In the genomic region with DNA sequence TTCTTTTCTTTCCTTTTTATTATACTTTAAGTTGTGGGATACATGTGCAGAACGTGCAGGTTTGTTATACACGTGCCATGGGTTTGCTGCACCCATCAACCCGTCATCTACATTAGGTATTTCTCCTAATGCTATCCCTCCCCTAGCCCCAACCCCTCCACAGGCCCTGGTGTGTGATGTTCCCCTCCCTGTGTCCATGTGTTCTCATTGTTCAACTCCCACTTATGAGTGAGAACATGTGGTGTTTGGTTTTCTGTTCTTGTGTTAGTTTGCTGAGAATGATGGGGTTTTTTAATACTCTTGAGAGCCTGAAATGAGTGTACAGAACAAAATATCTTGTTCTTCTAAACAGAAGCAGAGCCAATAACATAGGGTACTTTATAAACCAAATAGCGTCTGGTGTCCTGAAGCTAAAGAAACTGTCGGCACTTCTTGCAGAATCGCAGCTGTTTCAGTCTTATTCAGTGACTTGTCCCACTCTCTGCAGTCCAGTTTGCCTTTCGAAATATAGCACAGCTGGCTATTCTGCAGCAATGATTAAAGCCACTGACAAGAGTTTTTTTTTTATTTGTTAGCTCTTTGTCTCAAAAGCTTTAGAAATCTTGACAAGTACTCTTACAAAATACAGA, we compare ENCODE assay signal across 10 cellular contexts. TPM values are rescaled to one million over a fixed set of nuclear protein-coding genes. Genes with fewer than 3 reads are reported as not detected.
A peak's percentile ranks its signal among the peaks of the same experiment; 100 is the strongest.
DNase-seq lines count a peak whose midpoint lies in the region; ATAC-seq, FAIRE-seq and TF ChIP-seq lines count a peak whose summit lies in the region.
"Not testable (repeated sequence)": the region's sequence is repeated elsewhere in the genome, so short reads cannot be mapped to it uniquely, and the experiment has no call there.
"Had no signal": no experiment of that assay in that cellular context is flagged by ENCODE, and none has a peak within 500 bp of the region (broad histone marks: within the 10 kb centered on the region; RNA-seq: fewer than 3 reads in every experiment).

No MANE protein-coding gene starts in this region.

- not testable (repeated sequence) for H3K79me2 ChIP-seq in HepG2 (ENCODE audit: insufficient read depth, low read length)

- not testable (repeated sequence) for TF ChIP-seq EP300 in HepG2 (IDR thresholded peaks at IDR 0.05; ENCODE audit: low read depth in 2 of 2, low read length in 2 of 2); HepG2 (CRISPR knock-in tag; IDR thresholded peaks at IDR 0.05; ENCODE audit: borderline replicate concordance)

- not testable (repeated sequence) for H2AFZ ChIP-seq in HepG2 (ENCODE audit: low read length)

- BruUV-seq in HepG2 (replicated peaks; lab: Mats Ljungman, UMichigan) = not testable (repeated sequence)

- in situ Hi-C loops in HepG2 (cut with HindIII; ENCODE audit: extremely low pct_ligation_motif_present, low pct_unique_long_range_greater_than_20kb) = not testable (repeated sequence)

- H3K27me3 ChIP-seq in RWPE2 (ENCODE audit: insufficient read depth, poor library complexity, severe bottlenecking); foreskin keratinocyte; HepG2 (ENCODE audit: control insufficient read depth in 1 of 2, insufficient read depth in 2 of 2, low read length in 2 of 2); spleen (replicated peaks in 1 of 7); vagina: not testable (repeated sequence)

- H3K4me3 Mint-ChIP-seq in CD14-positive monocyte = peak overlapping the region in 1 of 2 donors; percentile 72
- not testable (repeated sequence) for H3K4me3 Mint-ChIP-seq in osteocyte (ENCODE audit: unreplicated experiment)

- not testable (repeated sequence) for H3K9ac ChIP-seq in HepG2 (ENCODE audit: insufficient read depth, low read depth, low read length)

- not testable (repeated sequence) for H3K4me2 ChIP-seq in HepG2 (ENCODE audit: low read depth, low read length)

- H3K4me3 ChIP-seq in RWPE2 (ENCODE audit: severe bottlenecking); choroid plexus epithelial cell (ENCODE audit: low read depth, low read length); HepG2 (replicated peaks in 1 of 3; ENCODE audit: insufficient read depth in 1 of 3, low read depth in 2 of 3, low read length in 3 of 3); spleen; vagina: not testable (repeated sequence)

- not testable (repeated sequence) for FAIRE-seq in HepG2 (lab: Jason Lieb, UNC)

- H3K9me3 Mint-ChIP-seq in CD14-positive monocyte = peaks cover 0 to 12% (median 3%) of the 10 kb centered on the region in 7 donors
- H3K9me3 Mint-ChIP-seq in osteocyte (ENCODE audit: unreplicated experiment) = not testable (repeated sequence)

- H3K36me3 ChIP-seq in RWPE2 (ENCODE audit: low read depth); HepG2 (replicated peaks in 1 of 2; ENCODE audit: control insufficient read depth in 1 of 2, insufficient read depth in 2 of 2, low read length in 2 of 2); spleen; vagina: not testable (repeated sequence)

- not testable (repeated sequence) for TF ChIP-seq CTCF in CD14-positive monocyte (IDR thresholded peaks at IDR 0.05); RWPE2 (IDR thresholded peaks at IDR 0.05; ENCODE audit: poor library complexity, severe bottlenecking); choroid plexus epithelial cell (conservative IDR thresholded peaks at IDR 0.05; ENCODE audit: low read depth, low read length); foreskin keratinocyte (conservative IDR thresholded peaks at IDR 0.05); HepG2 (CRISPR knock-in tag; IDR thresholded peaks at IDR 0.05); osteocyte (IDR thresholded peaks at IDR 0.05); spleen (IDR thresholded peaks at IDR 0.05 in 8 of 11, conservative IDR thresholded peaks at IDR 0.05 in 3 of 11); vagina (IDR thresholded peaks at IDR 0.05)

- peaks cover 18 to 21% of the 10 kb centered on the region in 2 donors for H3K36me3 Mint-ChIP-seq in CD14-positive monocyte
- H3K36me3 Mint-ChIP-seq in osteocyte (ENCODE audit: unreplicated experiment) = not testable (repeated sequence)

- H3K27ac ChIP-seq in RWPE2 (ENCODE audit: poor library complexity, severe bottlenecking); foreskin keratinocyte; HepG2 (ENCODE audit: extremely low read length, insufficient read depth, low read length): not testable (repeated sequence)
- H3K27ac ChIP-seq in spleen = peak overlapping the region in 6 of 8 donors; percentile 8 to 52 (median 33)
- peak overlapping the region; percentile 57 for H3K27ac ChIP-seq in vagina

- ATAC-seq in RWPE2 (ENCODE audit: low read depth) = 0 out of 3 replicates have a peak, but pooled peaks have one; percentile 10
- ATAC-seq in foreskin keratinocyte = peak; percentile 69
- ATAC-seq in HepG2 = peak; percentile 68

- peak overlapping the region; percentile 47 to 89 (median 74) for H3K27ac Mint-ChIP-seq in CD14-positive monocyte
- peak overlapping the region; percentile 78 for H3K27ac Mint-ChIP-seq in osteocyte (ENCODE audit: unreplicated experiment)

- not testable (repeated sequence) for H4K20me1 ChIP-seq in HepG2 (ENCODE audit: insufficient read depth, low read length)

- not testable (repeated sequence) for H3K27me3 Mint-ChIP-seq in CD14-positive monocyte (ENCODE audit: low read depth in 3 of 3); osteocyte (ENCODE audit: unreplicated experiment)

- CTCF ChIA-PET in HepG2 (lab: Yijun Ruan, JAX; ENCODE audit: low intra/inter-chr PET ratio, low total read pairs) = not testable (repeated sequence)

- not testable (repeated sequence) for TF ChIP-seq RAD21 in HepG2 (CRISPR knock-in tag; IDR thresholded peaks at IDR 0.05)

- H3K4me1 ChIP-seq in RWPE2 (ENCODE audit: insufficient read depth, poor library complexity, severe bottlenecking); foreskin keratinocyte; spleen; vagina: not testable (repeated sequence)
- peaks cover 11% of the 10 kb centered on the region for H3K4me1 ChIP-seq in HepG2 (ENCODE audit: insufficient read depth, low read length)

- not testable (repeated sequence) for DNase-seq in CD14-positive monocyte (ENCODE audit: low spot score); RWPE2 (ENCODE audit: low spot score); foreskin keratinocyte; HepG2 (ENCODE audit: low spot score); osteocyte (ENCODE audit: extremely low spot score, unreplicated experiment); spleen
- DNase-seq in choroid plexus epithelial cell (ENCODE audit: low read depth) = peak; percentile 94
- peak in 1 of 2 donors; percentile 92 for DNase-seq in vagina (ENCODE audit: extremely low spot score in 2 of 2)

- H3K9me3 ChIP-seq in RWPE2 (ENCODE audit: severe bottlenecking); HepG2 (ENCODE audit: low read length); spleen; vagina: not testable (repeated sequence)

- H3K4me1 Mint-ChIP-seq in CD14-positive monocyte (peaks cover 41% of the 10 kb centered on the region), osteocyte (ENCODE audit: unreplicated experiment) (peaks cover 12% of the 10 kb centered on the region)

- POLR2A ChIA-PET in HepG2 (lab: Yijun Ruan, JAX) = not testable (repeated sequence)

- not testable (repeated sequence) for TF ChIP-seq POLR2A in HepG2 (IDR thresholded peaks at IDR 0.05; ENCODE audit: insufficient read depth in 1 of 2, low read depth in 2 of 2, low read length in 2 of 2); spleen (IDR thresholded peaks at IDR 0.05); vagina (IDR thresholded peaks at IDR 0.05)

- 52% methylated on average over 7 of the region's 7 CpGs for WGBS in HepG2 (ENCODE audit: low lambda C conversion rate)
- WGBS in spleen, 5 donors = 65 to 76% (median 74%) methylated on average over 7 of the region's 7 CpGs

- intact Hi-C loops in CD14-positive monocyte (cut with micrococcal nuclease) = loop anchor here in 1 of 2 donors (10.0 kb wide), 1 partner anchor 1816 kb away; no protein-coding TSS in a partner anchor
- intact Hi-C loops in HepG2 (cut with micrococcal nuclease; ENCODE audit: unreplicated experiment); spleen (cut with DNase I; ENCODE audit: low total_unique reads); vagina (cut with DNase I): not testable (repeated sequence)

RNA-seq across cellular contexts. Expression of a gene that starts 52.1 kb away (rescaled TPM):
- polyA plus RNA-seq in CD14-positive monocyte = 100 to 1,000 TPM in 1 of 2 donors, 10 to 100 TPM in 1; 82.2 to 106 TPM
- 0.99 and 1.5 TPM in 2 replicates for total RNA-seq in foreskin keratinocyte
- polyA plus RNA-seq in foreskin keratinocyte = 0.24 and 0.37 TPM in 2 replicates
- 40.4 and 50.0 TPM in 2 replicates for total RNA-seq in HepG2 (2016; rRNA removed; fragmentation: Illumina TruSeq; extraction: Trizol)
- 2.5 and 3.1 TPM in 2 replicates for total RNA-seq in HepG2 (2016; cell fraction: cytosol; rRNA removed; fragmentation: Illumina TruSeq; extraction: Trizol; ENCODE audit: low read depth)
- total RNA-seq in HepG2 (2016; cell fraction: insoluble cytoplasmic fraction; rRNA removed; fragmentation: Illumina TruSeq; extraction: Trizol) = 35.3 and 52.8 TPM in 2 replicates
- 13.1 and 13.2 TPM in 2 replicates for total RNA-seq in HepG2 (2016; cell fraction: membrane; rRNA removed; fragmentation: Illumina TruSeq; extraction: Trizol)
- 56.3 and 57.2 TPM in 2 replicates for total RNA-seq in HepG2 (2016; cell fraction: nucleus; rRNA removed; fragmentation: Illumina TruSeq; extraction: Trizol)
- polyA plus RNA-seq in HepG2 (2011; rRNA removed) = 23.0 and 29.1 TPM in 2 replicates
- polyA plus RNA-seq in HepG2 (2011; cell fraction: cytosol; rRNA removed) = 16.9 and 19.4 TPM in 2 replicates
- 20.4 and 23.5 TPM in 2 replicates for polyA plus RNA-seq in HepG2 (2011; cell fraction: nucleus; rRNA removed)
- polyA plus RNA-seq in HepG2 (2012) = 24.3 and 25.1 TPM in 2 replicates
- 1.6 and 1.7 TPM in 2 replicates for polyA plus RNA-seq in HepG2 (2016; cell fraction: cytosol; fragmentation: Illumina TruSeq; extraction: Trizol; ENCODE audit: low read depth)
- 38.9 and 44.5 TPM in 2 replicates for polyA plus RNA-seq in HepG2 (2016; cell fraction: insoluble cytoplasmic fraction; fragmentation: Illumina TruSeq; extraction: Trizol; ENCODE audit: low read depth)
- 5.1 and 6.2 TPM in 2 replicates for polyA plus RNA-seq in HepG2 (2016; cell fraction: membrane; fragmentation: Illumina TruSeq; extraction: Trizol; ENCODE audit: low read depth)
- polyA plus RNA-seq in HepG2 (2016; cell fraction: nucleus; fragmentation: Illumina TruSeq; extraction: Trizol; ENCODE audit: insufficient read depth, low read depth) = 47.6 and 48.5 TPM in 2 replicates
- polyA minus RNA-seq in HepG2 (2011; rRNA and poly(A)+ RNA removed; ENCODE audit: low replicate concordance) = 0.05 and 56.5 TPM in 2 replicates
- 51.6 and 55.0 TPM in 2 replicates for polyA minus RNA-seq in HepG2 (2011; cell fraction: cytosol; rRNA and poly(A)+ RNA removed)
- polyA minus RNA-seq in HepG2 (2011; cell fraction: nucleus; rRNA and poly(A)+ RNA removed) = 104 and 111 TPM in 2 replicates
- 11.7 and 11.8 TPM in 2 replicates for total RNA-seq in osteocyte
- total RNA-seq in spleen = 10 to 100 TPM; 22.0 to 51.3 (median 33.1) TPM
- polyA plus RNA-seq in spleen = 1 to 10 TPM; 2.9 to 5.3 (median 3.0) TPM
- total RNA-seq in vagina = 24.3 TPM
- total RNA-seq: activated CD4-positive, alpha-beta T cell treated with anti-CD3 and anti-CD28 coated beads for 36 hours; activated naive CD8-positive, alpha-beta T cell treated with anti-CD3 and anti-CD28 coated beads for 36 hours had no signal

Comparison
In these comparisons a context has a peak if more than half of its experiments do, and no peak if none do; other contexts are left out.
1. ATAC-seq: peak in every context shown above with its lines; median percentile 69 in foreskin keratinocyte; 68 in HepG2; 10 in RWPE2.